ENCODE assay signal across 8 cellular contexts in genomic region chr2:217162533-217162932, GRCh38.
DNase-seq lines count a peak whose midpoint lies in the region; ATAC-seq and TF ChIP-seq lines count a peak whose summit lies in the region.

No MANE protein-coding gene starts in this region.

- POLR2A ChIA-PET in BJ (lab: Charles Lee): interaction anchor here (0.6 kb wide), 1 partner anchor 467 kb away, joined by 4 read pairs; the partner anchor contains the start of gene IGFBP5

- no peaks in the 10 kb centered on the region for H3K36me3 ChIP-seq in BJ (ENCODE audit: control insufficient read depth, insufficient read depth, low read length)

- peak; percentile 67 for DNase-seq in BJ (ENCODE audit: low read depth)
- peak; percentile 24 for DNase-seq in HS-27A (ENCODE audit: low read depth)
- peak; percentile 54 for DNase-seq in UCSD-AML1 (lab: John Stamatoyannopoulos, UW; ENCODE audit: unreplicated experiment)
- DNase-seq in globus pallidus (ENCODE audit: low spot score): peak; percentile 92
- peak; percentile 69 for DNase-seq in stimulated activated naive CD8-positive, alpha-beta T cell treated with anti-CD3 and anti-CD28 coated beads, Interleukin-15, Interleukin-2, amounts not matched to agents 100 U/mL and 50 U/mL, for 24 hours

- no peaks in the 10 kb centered on the region; the same call in 1 of the 2 replicates for H3K27me3 ChIP-seq in BJ (ENCODE audit: control insufficient read depth, insufficient read depth, low read length)

- CTCF ChIA-PET in BJ (lab: Yijun Ruan, JAX): interaction anchor here (0.7 to 1.4 kb wide), 3 partner anchors 19 to 465 kb away, joined by 3 read pairs; no protein-coding TSS in a partner anchor

- TF ChIP-seq CTCF in BJ (IDR thresholded peaks at IDR 0.05; ENCODE audit: insufficient read depth, low read depth, low read length): no peak

- peak; percentile 75 for ATAC-seq in stimulated activated naive CD8-positive, alpha-beta T cell treated with anti-CD3 and anti-CD28 coated beads, Interleukin-15, Interleukin-2, amounts not matched to agents 100 U/mL and 50 U/mL, for 24 hours
- ATAC-seq in HG02885 (IDR thresholded peaks at IDR 0.05; ENCODE audit: poor library complexity, unreplicated experiment): no peak
- no peak for ATAC-seq in GM21423 (IDR thresholded peaks at IDR 0.05; ENCODE audit: unreplicated experiment)
- no peak for ATAC-seq in HG03095 (IDR thresholded peaks at IDR 0.05; ENCODE audit: unreplicated experiment)

- H3K4me3 ChIP-seq in BJ (ENCODE audit: low read depth, low read length): no peak overlapping the region

Comparison
In these comparisons a context has a peak if more than half of its experiments do, and no peak if none do; other contexts are left out.
1. DNase-seq: peak in every context shown above with its lines; median percentile 92 in globus pallidus; 69 in stimulated activated naive CD8-positive, alpha-beta T cell treated with anti-CD3 and anti-CD28 coated beads, Interleukin-15, Interleukin-2, amounts not matched to agents 100 U/mL and 50 U/mL, for 24 hours; 67 in BJ; 54 in UCSD-AML1; 24 in HS-27A.